1 cellular context compared by ENCODE assay signal in genomic region chr7:2717905-2718702, GRCh38.
TF ChIP-seq lines count a peak whose summit lies in the region.

No MANE protein-coding gene starts in this region.

TF ChIP-seq in K562, 482 proteins besides CTCF, POLR2A, EP300 and RAD21 (continued from another document and continues in another):
- TF ChIP-seq ZNF398 (CRISPR knock-in tag; IDR thresholded peaks at IDR 0.05) (no peak), ETV1 (tag; conservative IDR thresholded peaks at IDR 0.05; ENCODE audit: low read depth) (no peak), RAD51 (IDR thresholded peaks at IDR 0.05; ENCODE audit: borderline replicate concordance, low read depth) (peak; percentile 37; the same call in 1 of the 2 replicates), E2F8 (IDR thresholded peaks at IDR 0.05; ENCODE audit: low read depth, partially characterized antibody) (no peak), GABPA (tag; conservative IDR thresholded peaks at IDR 0.05; ENCODE audit: low read depth) (no peak), POLR2G (IDR thresholded peaks at IDR 0.05; ENCODE audit: low read depth, low read length) (peak; percentile 68), RBM15 (IDR thresholded peaks at IDR 0.05; ENCODE audit: insufficient read depth, low read length) (no peak), ARID3B (CRISPR knock-in tag; IDR thresholded peaks at IDR 0.05; ENCODE audit: borderline replicate concordance) (no peak), ZNF280A (IDR thresholded peaks at IDR 0.05; ENCODE audit: low read depth, partially characterized antibody) (no peak), ZNF778 (CRISPR knock-in tag; IDR thresholded peaks at IDR 0.05) (no peak), TEAD2 (tag; IDR thresholded peaks at IDR 0.05) (peak; percentile 37; the same call in 1 of the 2 replicates), NR2F6 (CRISPR knock-in tag; IDR thresholded peaks at IDR 0.05) (no peak), GTF2B (IDR thresholded peaks at IDR 0.05; ENCODE audit: extremely low read depth, insufficient read length) (no peak), GATA2 (CRISPR knock-in tag; IDR thresholded peaks at IDR 0.05) (no peak), ZNF592 (IDR thresholded peaks at IDR 0.05) (peak; percentile 8; the same call in 1 of the 2 replicates), PRPF4 (IDR thresholded peaks at IDR 0.05; ENCODE audit: insufficient read depth, low read depth, low read length, poor library complexity, severe bottlenecking) (no peak), SRSF3 (IDR thresholded peaks at IDR 0.05; ENCODE audit: insufficient read depth, low read length) (no peak), ZNF384 (IDR thresholded peaks at IDR 0.05; ENCODE audit: low read depth, low read length) (no peak), ATF6 (CRISPR knock-in tag; IDR thresholded peaks at IDR 0.05) (no peak), ZNF717 (CRISPR knock-in tag; IDR thresholded peaks at IDR 0.05) (no peak), LCOR (CRISPR knock-in tag; IDR thresholded peaks at IDR 0.05) (0 out of 2 replicates have a peak, but pooled peaks have one; percentile 10), NFIC (IDR thresholded peaks at IDR 0.05) (no peak), PML (IDR thresholded peaks at IDR 0.05; ENCODE audit: low read length) (no peak), KDM5B (IDR thresholded peaks at IDR 0.05; ENCODE audit: insufficient replicate concordance, low read depth, low read length) (no peak), ID3 (CRISPR knock-in tag; IDR thresholded peaks at IDR 0.05) (no peak), ID3 (tag; IDR thresholded peaks at IDR 0.05) (peak; percentile 21; the same call in 1 of the 2 replicates), CBFB (CRISPR knock-in tag; IDR thresholded peaks at IDR 0.05) (no peak), GATAD2B (IDR thresholded peaks at IDR 0.05; ENCODE audit: borderline replicate concordance) (no peak), HIVEP1 (CRISPR knock-in tag; IDR thresholded peaks at IDR 0.05) (no peak), ZNF583 (CRISPR knock-in tag; IDR thresholded peaks at IDR 0.05) (0 out of 2 replicates have a peak, but pooled peaks have one; percentile 14), ZNF740 (CRISPR knock-in tag; IDR thresholded peaks at IDR 0.05) (no peak), ZNF740 (tag; IDR thresholded peaks at IDR 0.05) (0 out of 4 replicates have a peak, but pooled peaks of 1 of the 2 experiments have one; percentile 12), NR1H2 (CRISPR knock-in tag; IDR thresholded peaks at IDR 0.05) (no peak), SREBF1 (IDR thresholded peaks at IDR 0.05; ENCODE audit: borderline replicate concordance, low read depth, low read length) (no peak), RFX7 (CRISPR knock-in tag; IDR thresholded peaks at IDR 0.05) (no peak), ZBTB33 (CRISPR knock-in tag; IDR thresholded peaks at IDR 0.05) (0 out of 2 replicates have a peak, but pooled peaks have one; percentile 19), MAZ (CRISPR knock-in tag; conservative IDR thresholded peaks at IDR 0.05 in 1 of 2, IDR thresholded peaks at IDR 0.05 in 1 of 2) (peak in 1 of 2 experiments; percentile 1; a peak in 1 of 4 replicates), E2F6 (IDR thresholded peaks at IDR 0.05; ENCODE audit: borderline replicate concordance in 1 of 2, extremely low read depth in 1 of 2, insufficient read depth in 1 of 2, insufficient read length in 1 of 2, low read depth in 1 of 2, low read length in 1 of 2, poor library complexity in 1 of 2, severe bottlenecking in 1 of 2) (peak in 1 of 2 experiments; percentile 7), SRSF7 (optimal IDR thresholded peaks at IDR 0.05; ENCODE audit: low read depth, low read length) (no peak)
